Comparison of ENCODE assay signal across 14 cellular contexts in genomic region chr1:200037904-200038644, GRCh38. TPM values are rescaled to one million over a fixed set of nuclear protein-coding genes. Genes with fewer than 3 reads are reported as not detected.
DNase-seq lines count a peak whose midpoint lies in the region; ATAC-seq and TF ChIP-seq lines count a peak whose summit lies in the region.
"Had no signal": no experiment of that assay in that cellular context is flagged by ENCODE, and none has a peak within 500 bp of the region (broad histone marks: within the 10 kb centered on the region; RNA-seq: fewer than 3 reads in every experiment).

No MANE protein-coding gene starts in this region.

- no peaks in the 10 kb centered on the region for H3K9me3 ChIP-seq in CD8-positive, alpha-beta memory T cell (ENCODE audit: low read length)
- H3K9me3 ChIP-seq in NT2/D1 (ENCODE audit: insufficient read depth, low read length) (no peaks in the 10 kb centered on the region), iPS-15b (ENCODE audit: control insufficient read depth, insufficient read depth, low read length) (no peaks in the 10 kb centered on the region), neural cell (ENCODE audit: low read length) (no peaks in the 10 kb centered on the region), left lung (no peaks in the 10 kb centered on the region)
- H3K9me3 ChIP-seq: heart left ventricle, uterus had no signal

- DNase-seq in CD8-positive, alpha-beta memory T cell = no peak
- DNase-seq in NT2/D1 (ENCODE audit: low read depth, low spot score) (no peak), hypothalamus (lab: John Stamatoyannopoulos, UW) (no peak), left lung (no peak)
- no peak for DNase-seq in stimulated activated CD4-positive, alpha-beta T cell treated with anti-CD3 and anti-CD28 coated beads, Interleukin-4, amount 100 ng/mL, for 4 hours
- DNase-seq: activated naive CD4-positive, alpha-beta T cell treated with anti-CD3 and anti-CD28 coated beads, Interleukin-2, amount 50 U/mL, for 16 hours; heart left ventricle; stimulated activated CD4-positive, alpha-beta T cell treated with anti-CD3 and anti-CD28 coated beads, Interleukin-2, amount 100 ng/mL, for 48 hours; stimulated activated naive CD4-positive, alpha-beta T cell; uterus had no signal

- H3K36me3 Mint-ChIP-seq in CD8-positive, alpha-beta memory T cell = no peaks in the 10 kb centered on the region

- H3K4me3 ChIP-seq in CD8-positive, alpha-beta memory T cell (ENCODE audit: low read length) = no peak overlapping the region
- H3K4me3 ChIP-seq in NT2/D1 (ENCODE audit: insufficient read length, low read depth) = peak overlapping the region; percentile 27
- H3K4me3 ChIP-seq in iPS-15b (ENCODE audit: low read depth, low read length) = peak overlapping the region; percentile 66
- H3K4me3 ChIP-seq in neural cell (ENCODE audit: low read length) = peak overlapping the region; percentile 67
- H3K4me3 ChIP-seq in left lung = no peak overlapping the region

- H3K9ac ChIP-seq in NT2/D1 (ENCODE audit: insufficient read length, low read depth) (peak overlapping the region; percentile 27), iPS-15b (ENCODE audit: low read depth, low read length) (no peak overlapping the region), neural cell (ENCODE audit: low read length) (no peak overlapping the region)

- H3K27me3 Mint-ChIP-seq in CD8-positive, alpha-beta memory T cell = peaks cover 35 to 60% of the 10 kb centered on the region in 2 donors

- H3K4me1 Mint-ChIP-seq in CD8-positive, alpha-beta memory T cell = peaks cover 22 to 48% (median 42%) of the 10 kb centered on the region in 3 donors

- no peaks in the 10 kb centered on the region for H3F3A ChIP-seq in neural cell (ENCODE audit: insufficient read depth, low read length, poor library complexity, severe bottlenecking)

- no peak overlapping the region for H3K4me2 ChIP-seq in neural cell (ENCODE audit: low read length)

- CTCF ChIA-PET in CD8-positive, alpha-beta memory T cell (lab: Charles Lee) = no interaction called here

- TF ChIP-seq RAD21 in neural cell (conservative IDR thresholded peaks at IDR 0.05) = no peak

- no peaks in the 10 kb centered on the region for H3K9me2 ChIP-seq in neural cell (ENCODE audit: insufficient read depth, low read length)

- POLR2A ChIA-PET in CD8-positive, alpha-beta memory T cell (lab: Charles Lee) = interaction anchor here (0.5 kb wide), 1 partner anchor 29 kb away, joined by 4 read pairs; no protein-coding TSS in a partner anchor

- TF ChIP-seq CTCF in neural cell (IDR thresholded peaks at IDR 0.05; ENCODE audit: poor library complexity, severe bottlenecking) (no peak), left lung (IDR thresholded peaks at IDR 0.05) (no peak)

- intact Hi-C loops in left lung (cut with DNase I) = no loop called here

- H3K4me3 Mint-ChIP-seq in CD8-positive, alpha-beta memory T cell = peak overlapping the region; percentile 0 to 51 (median 32)

- H3K27ac Mint-ChIP-seq in CD8-positive, alpha-beta memory T cell = no peak overlapping the region

- peaks cover 76% of the 10 kb centered on the region for H3K27me3 ChIP-seq in CD8-positive, alpha-beta memory T cell (ENCODE audit: insufficient read depth, low read length, poor library complexity, severe bottlenecking)
- H3K27me3 ChIP-seq in NT2/D1 (ENCODE audit: insufficient read depth, insufficient read length) (peaks cover 98% of the 10 kb centered on the region), iPS-15b (ENCODE audit: control insufficient read depth, insufficient read depth, low read length) (peaks cover 89% of the 10 kb centered on the region), neural cell (ENCODE audit: insufficient read depth, low read depth, low read length) (peaks cover 99% of the 10 kb centered on the region), left lung (peaks cover 96 to 100% of the 10 kb centered on the region in 2 donors)

- no peaks in the 10 kb centered on the region for H4K20me1 ChIP-seq in neural cell (ENCODE audit: insufficient read depth)

- H3K36me3 ChIP-seq in CD8-positive, alpha-beta memory T cell (ENCODE audit: insufficient read depth, low read length) = no peaks in the 10 kb centered on the region
- no peaks in the 10 kb centered on the region for H3K36me3 ChIP-seq in NT2/D1 (ENCODE audit: insufficient read depth, insufficient read length, low read length)
- no peaks in the 10 kb centered on the region for H3K36me3 ChIP-seq in iPS-15b (ENCODE audit: control insufficient read depth, insufficient read depth, low read length)
- H3K36me3 ChIP-seq in neural cell (ENCODE audit: insufficient read depth, low read length) = no peaks in the 10 kb centered on the region
- H3K36me3 ChIP-seq in left lung = no peaks in the 10 kb centered on the region
- H3K36me3 ChIP-seq: BLaER1 treated with 17β-estradiol and CSF1 and Interleukin-3, amounts not matched to agents 10 nM and 100 nM; heart left ventricle; uterus had no signal

- H3K79me2 ChIP-seq in neural cell (replicated peaks; ENCODE audit: insufficient read depth, low read length) = no peaks in the 10 kb centered on the region

- peaks cover 31% of the 10 kb centered on the region for H3K4me1 ChIP-seq in CD8-positive, alpha-beta memory T cell (ENCODE audit: insufficient read depth, low read length)
- peaks cover 16% of the 10 kb centered on the region for H3K4me1 ChIP-seq in NT2/D1 (ENCODE audit: insufficient read depth, insufficient read length)
- H3K4me1 ChIP-seq in iPS-15b (ENCODE audit: control insufficient read depth, insufficient read depth, low read length) = peaks cover 20% of the 10 kb centered on the region
- peaks cover 13 to 50% of the 10 kb centered on the region in 2 donors for H3K4me1 ChIP-seq in left lung

- no peak overlapping the region for H3K27ac ChIP-seq in CD8-positive, alpha-beta memory T cell (ENCODE audit: low read depth, low read length)
- H3K27ac ChIP-seq in neural cell (ENCODE audit: low read length) = no peak overlapping the region
- H3K27ac ChIP-seq in left lung = no peak overlapping the region
- H3K27ac ChIP-seq: BLaER1 treated with 17β-estradiol and CSF1 and Interleukin-3, amounts not matched to agents 10 nM and 100 nM had no signal

- H2AFZ ChIP-seq in neural cell (ENCODE audit: low read depth, low read length) = no peak overlapping the region

- no peaks in the 10 kb centered on the region for H3K9me3 Mint-ChIP-seq in CD8-positive, alpha-beta memory T cell

- TF ChIP-seq EP300 in neural cell (conservative IDR thresholded peaks at IDR 0.05; ENCODE audit: poor library complexity, severe bottlenecking) = no peak

- ATAC-seq in HG03039 (IDR thresholded peaks at IDR 0.05; ENCODE audit: unreplicated experiment) = no peak
- no peak for ATAC-seq in left lung

TF ChIP-seq in neural cell, 6 proteins besides CTCF, POLR2A, EP300 and RAD21:
- TF ChIP-seq REST (IDR thresholded peaks at IDR 0.05; ENCODE audit: borderline replicate concordance) = no peak
- TF ChIP-seq SMC3 (conservative IDR thresholded peaks at IDR 0.05; ENCODE audit: poor library complexity) = no peak
- TF ChIP-seq EZH2 (IDR thresholded peaks at IDR 0.05; ENCODE audit: borderline replicate concordance, insufficient read depth, low read length, poor library complexity, severe bottlenecking) = no peak
- no peak for TF ChIP-seq TAF1 (IDR thresholded peaks at IDR 0.05; ENCODE audit: low read depth)
- TF ChIP-seq MXI1 (conservative IDR thresholded peaks at IDR 0.05; ENCODE audit: poor library complexity, severe bottlenecking) = no peak

RNA-seq across cellular contexts. Expression of gene NR5A2, which starts 10.6 kb away (rescaled TPM):
- not detected for total RNA-seq in CD8-positive, alpha-beta memory T cell
- not detected for polyA plus RNA-seq in CD8-positive, alpha-beta memory T cell
- not detected in 2 replicates for polyA plus RNA-seq in neural cell
- polyA minus RNA-seq in neural cell = under 0.01 and 0.12 TPM in 2 replicates
- 1 to 10 TPM; 2.8 to 3.1 TPM for total RNA-seq in left lung

Comparison
In these comparisons a context has a peak if more than half of its experiments do, and no peak if none do; other contexts are left out.
1. H3K4me3 ChIP-seq: peak in NT2/D1 (single experiment), iPS-15b (single experiment) and neural cell (single experiment); none in CD8-positive, alpha-beta memory T cell (single experiment) and left lung (0 of 2).